ENCODE assay signal across 1 cellular context in the genomic region with DNA sequence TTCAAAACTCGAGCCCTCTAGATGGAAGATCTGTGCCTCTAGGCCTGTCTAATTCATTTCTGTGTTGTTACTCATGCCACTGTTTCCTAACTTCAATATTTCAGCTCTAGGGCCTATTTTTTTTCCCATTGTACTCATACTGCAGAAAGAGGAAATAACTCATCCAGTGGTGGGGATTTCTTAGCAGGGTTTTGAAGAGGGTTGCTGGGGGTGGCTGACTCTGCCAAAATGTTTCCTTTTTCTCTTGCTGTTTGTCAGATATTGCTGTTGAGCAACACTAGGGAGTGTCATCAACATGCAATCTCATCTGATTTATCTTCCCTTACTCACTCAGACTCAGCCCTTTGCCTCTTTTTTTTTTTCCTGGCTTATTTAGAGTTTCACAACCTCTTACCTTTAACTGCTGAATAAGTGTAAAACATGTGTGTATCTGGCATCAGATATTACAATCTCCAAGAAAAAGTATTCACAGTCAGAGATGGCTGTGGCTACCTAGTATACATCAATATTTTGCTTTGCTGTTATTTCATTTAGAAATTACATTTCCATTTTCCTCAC.
TF ChIP-seq lines count a peak whose summit lies in the region.

No MANE protein-coding gene starts in this region.

TF ChIP-seq in K562, 482 proteins besides CTCF, POLR2A, EP300 and RAD21 (continued from another document and continues in another):
- TF ChIP-seq KLF6 (CRISPR knock-in tag; IDR thresholded peaks at IDR 0.05; ENCODE audit: borderline replicate concordance) (no peak), NR2F6 (CRISPR knock-in tag; IDR thresholded peaks at IDR 0.05) (no peak), RBM17 (IDR thresholded peaks at IDR 0.05; ENCODE audit: borderline replicate concordance, low read depth, low read length) (no peak), KAT8 (IDR thresholded peaks at IDR 0.05; ENCODE audit: low read depth) (no peak), POLR2AphosphoS2 (IDR thresholded peaks at IDR 0.05; ENCODE audit: low read length) (no peak), ADNP (tag; IDR thresholded peaks at IDR 0.05) (no peak), ETV1 (tag; conservative IDR thresholded peaks at IDR 0.05; ENCODE audit: low read depth) (no peak), ZNF695 (CRISPR knock-in tag; IDR thresholded peaks at IDR 0.05) (no peak), NFRKB (IDR thresholded peaks at IDR 0.05; ENCODE audit: low read depth) (no peak), SMARCC2 (IDR thresholded peaks at IDR 0.05; ENCODE audit: low read depth) (no peak), BRD4 (IDR thresholded peaks at IDR 0.05) (no peak), BHLHE40 (IDR thresholded peaks at IDR 0.05; ENCODE audit: low read length) (no peak), ZNF311 (CRISPR knock-in tag; IDR thresholded peaks at IDR 0.05) (no peak; the same call in 1 of the 2 replicates), DPF2 (IDR thresholded peaks at IDR 0.05) (peak; percentile 41; the same call in 1 of the 2 replicates), MAFF (IDR thresholded peaks at IDR 0.05; ENCODE audit: low read length) (no peak), MXI1 (IDR thresholded peaks at IDR 0.05; ENCODE audit: low read depth, low read length) (no peak), CBX1 (IDR thresholded peaks at IDR 0.05; ENCODE audit: low read depth) (no peak), THRAP3 (IDR thresholded peaks at IDR 0.05; ENCODE audit: borderline replicate concordance) (no peak), MCM5 (IDR thresholded peaks at IDR 0.05; ENCODE audit: low read depth) (no peak), ZNF324 (CRISPR knock-in tag; IDR thresholded peaks at IDR 0.05) (no peak), SRSF3 (IDR thresholded peaks at IDR 0.05; ENCODE audit: insufficient read depth, low read length) (no peak), ELF1 (tag; IDR thresholded peaks at IDR 0.05) (peak; percentile 44; the same call in 1 of the 2 replicates), RHOXF2B (CRISPR knock-in tag; conservative IDR thresholded peaks at IDR 0.05) (no peak), ESRRA (IDR thresholded peaks at IDR 0.05; ENCODE audit: borderline replicate concordance, low read depth) (no peak)
- TF ChIP-seq, protein P1, sequence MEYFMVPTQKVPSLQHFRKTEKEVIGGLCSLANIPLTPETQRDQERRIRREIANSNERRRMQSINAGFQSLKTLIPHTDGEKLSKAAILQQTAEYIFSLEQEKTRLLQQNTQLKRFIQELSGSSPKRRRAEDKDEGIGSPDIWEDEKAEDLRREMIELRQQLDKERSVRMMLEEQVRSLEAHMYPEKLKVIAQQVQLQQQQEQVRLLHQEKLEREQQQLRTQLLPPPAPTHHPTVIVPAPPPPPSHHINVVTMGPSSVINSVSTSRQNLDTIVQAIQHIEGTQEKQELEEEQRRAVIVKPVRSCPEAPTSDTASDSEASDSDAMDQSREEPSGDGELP (CRISPR knock-in tag; IDR thresholded peaks at IDR 0.05; ENCODE audit: borderline replicate concordance), result no peak
- TF ChIP-seq, protein P2, sequence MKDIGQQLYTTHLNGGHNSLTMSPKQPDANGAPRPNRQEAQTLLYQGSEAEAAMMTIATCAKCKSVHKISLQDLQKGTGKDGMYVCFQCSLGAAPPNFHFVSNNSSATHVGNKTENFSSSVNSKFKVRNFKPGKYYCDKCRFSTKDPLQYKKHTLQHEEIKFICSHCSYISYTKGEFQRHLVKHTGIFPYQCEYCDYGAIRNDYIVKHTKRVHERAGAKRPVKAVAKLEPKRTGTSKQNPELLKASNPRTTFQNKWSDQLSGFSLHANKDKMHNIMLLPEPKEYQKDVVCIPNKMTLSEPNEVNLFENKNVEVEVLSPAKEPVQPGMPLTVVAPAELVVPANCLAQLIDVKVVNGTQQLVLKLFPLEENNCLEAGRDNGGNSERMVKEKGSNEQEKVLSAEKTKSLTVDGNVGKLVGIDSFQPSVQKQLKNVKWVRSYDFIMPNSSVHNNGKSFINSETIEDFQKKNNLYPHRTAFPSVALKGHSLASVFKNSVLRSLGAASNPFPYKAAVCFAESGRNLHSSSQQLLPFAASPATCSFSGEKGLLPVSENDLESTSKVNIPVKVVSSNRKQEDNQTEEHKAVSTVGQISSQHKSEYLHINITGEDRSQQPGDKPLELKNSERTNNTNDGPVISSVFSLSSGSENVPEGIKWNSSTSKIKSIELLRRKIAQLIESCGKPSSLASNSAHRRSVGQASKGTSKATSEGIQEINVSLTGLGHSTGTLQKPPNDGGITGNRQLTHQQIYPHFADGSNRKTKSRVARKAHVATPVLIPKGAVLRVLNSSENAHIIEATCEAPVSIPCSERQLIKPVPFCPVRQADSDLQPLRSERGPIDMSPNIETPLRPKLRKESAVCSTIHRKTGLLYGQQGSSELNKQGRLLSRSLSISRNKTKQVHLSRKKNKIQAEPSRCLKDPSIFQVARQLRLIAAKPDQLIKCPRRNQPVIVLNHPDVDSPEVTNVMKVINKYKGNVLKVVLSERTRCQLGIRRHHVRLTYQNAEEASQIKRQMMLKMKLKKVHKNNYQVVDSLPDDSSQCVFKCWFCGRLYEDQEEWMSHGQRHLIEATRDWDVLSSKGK (CRISPR knock-in tag; IDR thresholded peaks at IDR 0.05), result no peak
- TF ChIP-seq, protein P3, sequence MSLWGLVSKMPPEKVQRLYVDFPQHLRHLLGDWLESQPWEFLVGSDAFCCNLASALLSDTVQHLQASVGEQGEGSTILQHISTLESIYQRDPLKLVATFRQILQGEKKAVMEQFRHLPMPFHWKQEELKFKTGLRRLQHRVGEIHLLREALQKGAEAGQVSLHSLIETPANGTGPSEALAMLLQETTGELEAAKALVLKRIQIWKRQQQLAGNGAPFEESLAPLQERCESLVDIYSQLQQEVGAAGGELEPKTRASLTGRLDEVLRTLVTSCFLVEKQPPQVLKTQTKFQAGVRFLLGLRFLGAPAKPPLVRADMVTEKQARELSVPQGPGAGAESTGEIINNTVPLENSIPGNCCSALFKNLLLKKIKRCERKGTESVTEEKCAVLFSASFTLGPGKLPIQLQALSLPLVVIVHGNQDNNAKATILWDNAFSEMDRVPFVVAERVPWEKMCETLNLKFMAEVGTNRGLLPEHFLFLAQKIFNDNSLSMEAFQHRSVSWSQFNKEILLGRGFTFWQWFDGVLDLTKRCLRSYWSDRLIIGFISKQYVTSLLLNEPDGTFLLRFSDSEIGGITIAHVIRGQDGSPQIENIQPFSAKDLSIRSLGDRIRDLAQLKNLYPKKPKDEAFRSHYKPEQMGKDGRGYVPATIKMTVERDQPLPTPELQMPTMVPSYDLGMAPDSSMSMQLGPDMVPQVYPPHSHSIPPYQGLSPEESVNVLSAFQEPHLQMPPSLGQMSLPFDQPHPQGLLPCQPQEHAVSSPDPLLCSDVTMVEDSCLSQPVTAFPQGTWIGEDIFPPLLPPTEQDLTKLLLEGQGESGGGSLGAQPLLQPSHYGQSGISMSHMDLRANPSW (CRISPR knock-in tag; IDR thresholded peaks at IDR 0.05), result no peak
- TF ChIP-seq, protein P4, sequence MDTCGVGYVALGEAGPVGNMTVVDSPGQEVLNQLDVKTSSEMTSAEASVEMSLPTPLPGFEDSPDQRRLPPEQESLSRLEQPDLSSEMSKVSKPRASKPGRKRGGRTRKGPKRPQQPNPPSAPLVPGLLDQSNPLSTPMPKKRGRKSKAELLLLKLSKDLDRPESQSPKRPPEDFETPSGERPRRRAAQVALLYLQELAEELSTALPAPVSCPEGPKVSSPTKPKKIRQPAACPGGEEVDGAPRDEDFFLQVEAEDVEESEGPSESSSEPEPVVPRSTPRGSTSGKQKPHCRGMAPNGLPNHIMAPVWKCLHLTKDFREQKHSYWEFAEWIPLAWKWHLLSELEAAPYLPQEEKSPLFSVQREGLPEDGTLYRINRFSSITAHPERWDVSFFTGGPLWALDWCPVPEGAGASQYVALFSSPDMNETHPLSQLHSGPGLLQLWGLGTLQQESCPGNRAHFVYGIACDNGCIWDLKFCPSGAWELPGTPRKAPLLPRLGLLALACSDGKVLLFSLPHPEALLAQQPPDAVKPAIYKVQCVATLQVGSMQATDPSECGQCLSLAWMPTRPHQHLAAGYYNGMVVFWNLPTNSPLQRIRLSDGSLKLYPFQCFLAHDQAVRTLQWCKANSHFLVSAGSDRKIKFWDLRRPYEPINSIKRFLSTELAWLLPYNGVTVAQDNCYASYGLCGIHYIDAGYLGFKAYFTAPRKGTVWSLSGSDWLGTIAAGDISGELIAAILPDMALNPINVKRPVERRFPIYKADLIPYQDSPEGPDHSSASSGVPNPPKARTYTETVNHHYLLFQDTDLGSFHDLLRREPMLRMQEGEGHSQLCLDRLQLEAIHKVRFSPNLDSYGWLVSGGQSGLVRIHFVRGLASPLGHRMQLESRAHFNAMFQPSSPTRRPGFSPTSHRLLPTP (IDR thresholded peaks at IDR 0.05; ENCODE audit: borderline replicate concordance, extremely low read depth, insufficient read length), result no peak
- TF ChIP-seq, protein P5, sequence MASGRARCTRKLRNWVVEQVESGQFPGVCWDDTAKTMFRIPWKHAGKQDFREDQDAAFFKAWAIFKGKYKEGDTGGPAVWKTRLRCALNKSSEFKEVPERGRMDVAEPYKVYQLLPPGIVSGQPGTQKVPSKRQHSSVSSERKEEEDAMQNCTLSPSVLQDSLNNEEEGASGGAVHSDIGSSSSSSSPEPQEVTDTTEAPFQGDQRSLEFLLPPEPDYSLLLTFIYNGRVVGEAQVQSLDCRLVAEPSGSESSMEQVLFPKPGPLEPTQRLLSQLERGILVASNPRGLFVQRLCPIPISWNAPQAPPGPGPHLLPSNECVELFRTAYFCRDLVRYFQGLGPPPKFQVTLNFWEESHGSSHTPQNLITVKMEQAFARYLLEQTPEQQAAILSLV (tag; IDR thresholded peaks at IDR 0.05), result peak; percentile 84
- TF ChIP-seq, protein P6, sequence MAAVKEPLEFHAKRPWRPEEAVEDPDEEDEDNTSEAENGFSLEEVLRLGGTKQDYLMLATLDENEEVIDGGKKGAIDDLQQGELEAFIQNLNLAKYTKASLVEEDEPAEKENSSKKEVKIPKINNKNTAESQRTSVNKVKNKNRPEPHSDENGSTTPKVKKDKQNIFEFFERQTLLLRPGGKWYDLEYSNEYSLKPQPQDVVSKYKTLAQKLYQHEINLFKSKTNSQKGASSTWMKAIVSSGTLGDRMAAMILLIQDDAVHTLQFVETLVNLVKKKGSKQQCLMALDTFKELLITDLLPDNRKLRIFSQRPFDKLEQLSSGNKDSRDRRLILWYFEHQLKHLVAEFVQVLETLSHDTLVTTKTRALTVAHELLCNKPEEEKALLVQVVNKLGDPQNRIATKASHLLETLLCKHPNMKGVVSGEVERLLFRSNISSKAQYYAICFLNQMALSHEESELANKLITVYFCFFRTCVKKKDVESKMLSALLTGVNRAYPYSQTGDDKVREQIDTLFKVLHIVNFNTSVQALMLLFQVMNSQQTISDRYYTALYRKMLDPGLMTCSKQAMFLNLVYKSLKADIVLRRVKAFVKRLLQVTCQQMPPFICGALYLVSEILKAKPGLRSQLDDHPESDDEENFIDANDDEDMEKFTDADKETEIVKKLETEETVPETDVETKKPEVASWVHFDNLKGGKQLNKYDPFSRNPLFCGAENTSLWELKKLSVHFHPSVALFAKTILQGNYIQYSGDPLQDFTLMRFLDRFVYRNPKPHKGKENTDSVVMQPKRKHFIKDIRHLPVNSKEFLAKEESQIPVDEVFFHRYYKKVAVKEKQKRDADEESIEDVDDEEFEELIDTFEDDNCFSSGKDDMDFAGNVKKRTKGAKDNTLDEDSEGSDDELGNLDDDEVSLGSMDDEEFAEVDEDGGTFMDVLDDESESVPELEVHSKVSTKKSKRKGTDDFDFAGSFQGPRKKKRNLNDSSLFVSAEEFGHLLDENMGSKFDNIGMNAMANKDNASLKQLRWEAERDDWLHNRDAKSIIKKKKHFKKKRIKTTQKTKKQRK (IDR thresholded peaks at IDR 0.05; ENCODE audit: borderline replicate concordance, low read depth, low read length), result no peak
- TF ChIP-seq, protein P7, sequence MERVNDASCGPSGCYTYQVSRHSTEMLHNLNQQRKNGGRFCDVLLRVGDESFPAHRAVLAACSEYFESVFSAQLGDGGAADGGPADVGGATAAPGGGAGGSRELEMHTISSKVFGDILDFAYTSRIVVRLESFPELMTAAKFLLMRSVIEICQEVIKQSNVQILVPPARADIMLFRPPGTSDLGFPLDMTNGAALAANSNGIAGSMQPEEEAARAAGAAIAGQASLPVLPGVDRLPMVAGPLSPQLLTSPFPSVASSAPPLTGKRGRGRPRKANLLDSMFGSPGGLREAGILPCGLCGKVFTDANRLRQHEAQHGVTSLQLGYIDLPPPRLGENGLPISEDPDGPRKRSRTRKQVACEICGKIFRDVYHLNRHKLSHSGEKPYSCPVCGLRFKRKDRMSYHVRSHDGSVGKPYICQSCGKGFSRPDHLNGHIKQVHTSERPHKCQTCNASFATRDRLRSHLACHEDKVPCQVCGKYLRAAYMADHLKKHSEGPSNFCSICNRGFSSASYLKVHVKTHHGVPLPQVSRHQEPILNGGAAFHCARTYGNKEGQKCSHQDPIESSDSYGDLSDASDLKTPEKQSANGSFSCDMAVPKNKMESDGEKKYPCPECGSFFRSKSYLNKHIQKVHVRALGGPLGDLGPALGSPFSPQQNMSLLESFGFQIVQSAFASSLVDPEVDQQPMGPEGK (CRISPR knock-in tag; IDR thresholded peaks at IDR 0.05; ENCODE audit: borderline replicate concordance), result no peak
- TF ChIP-seq, protein P8, sequence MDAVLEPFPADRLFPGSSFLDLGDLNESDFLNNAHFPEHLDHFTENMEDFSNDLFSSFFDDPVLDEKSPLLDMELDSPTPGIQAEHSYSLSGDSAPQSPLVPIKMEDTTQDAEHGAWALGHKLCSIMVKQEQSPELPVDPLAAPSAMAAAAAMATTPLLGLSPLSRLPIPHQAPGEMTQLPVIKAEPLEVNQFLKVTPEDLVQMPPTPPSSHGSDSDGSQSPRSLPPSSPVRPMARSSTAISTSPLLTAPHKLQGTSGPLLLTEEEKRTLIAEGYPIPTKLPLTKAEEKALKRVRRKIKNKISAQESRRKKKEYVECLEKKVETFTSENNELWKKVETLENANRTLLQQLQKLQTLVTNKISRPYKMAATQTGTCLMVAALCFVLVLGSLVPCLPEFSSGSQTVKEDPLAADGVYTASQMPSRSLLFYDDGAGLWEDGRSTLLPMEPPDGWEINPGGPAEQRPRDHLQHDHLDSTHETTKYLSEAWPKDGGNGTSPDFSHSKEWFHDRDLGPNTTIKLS (IDR thresholded peaks at IDR 0.05; ENCODE audit: borderline replicate concordance, low read depth), result no peak
- TF ChIP-seq, protein P9, sequence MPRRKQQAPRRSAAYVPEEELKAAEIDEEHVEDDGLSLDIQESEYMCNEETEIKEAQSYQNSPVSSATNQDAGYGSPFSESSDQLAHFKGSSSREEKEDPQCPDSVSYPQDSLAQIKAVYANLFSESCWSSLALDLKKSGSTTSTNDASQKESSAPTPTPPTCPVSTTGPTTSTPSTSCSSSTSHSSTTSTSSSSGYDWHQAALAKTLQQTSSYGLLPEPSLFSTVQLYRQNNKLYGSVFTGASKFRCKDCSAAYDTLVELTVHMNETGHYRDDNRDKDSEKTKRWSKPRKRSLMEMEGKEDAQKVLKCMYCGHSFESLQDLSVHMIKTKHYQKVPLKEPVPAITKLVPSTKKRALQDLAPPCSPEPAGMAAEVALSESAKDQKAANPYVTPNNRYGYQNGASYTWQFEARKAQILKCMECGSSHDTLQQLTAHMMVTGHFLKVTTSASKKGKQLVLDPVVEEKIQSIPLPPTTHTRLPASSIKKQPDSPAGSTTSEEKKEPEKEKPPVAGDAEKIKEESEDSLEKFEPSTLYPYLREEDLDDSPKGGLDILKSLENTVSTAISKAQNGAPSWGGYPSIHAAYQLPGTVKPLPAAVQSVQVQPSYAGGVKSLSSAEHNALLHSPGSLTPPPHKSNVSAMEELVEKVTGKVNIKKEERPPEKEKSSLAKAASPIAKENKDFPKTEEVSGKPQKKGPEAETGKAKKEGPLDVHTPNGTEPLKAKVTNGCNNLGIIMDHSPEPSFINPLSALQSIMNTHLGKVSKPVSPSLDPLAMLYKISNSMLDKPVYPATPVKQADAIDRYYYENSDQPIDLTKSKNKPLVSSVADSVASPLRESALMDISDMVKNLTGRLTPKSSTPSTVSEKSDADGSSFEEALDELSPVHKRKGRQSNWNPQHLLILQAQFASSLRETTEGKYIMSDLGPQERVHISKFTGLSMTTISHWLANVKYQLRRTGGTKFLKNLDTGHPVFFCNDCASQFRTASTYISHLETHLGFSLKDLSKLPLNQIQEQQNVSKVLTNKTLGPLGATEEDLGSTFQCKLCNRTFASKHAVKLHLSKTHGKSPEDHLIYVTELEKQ (CRISPR knock-in tag; IDR thresholded peaks at IDR 0.05), result no peak
